1 cellular context compared by ENCODE assay signal in genomic region chr4:184807797-184808718, GRCh38.
TF ChIP-seq lines count a peak whose summit lies in the region.

No MANE protein-coding gene starts in this region.

TF ChIP-seq in HepG2, 621 proteins besides CTCF, POLR2A, EP300 and RAD21 (continued from another document and continues in another):
- TF ChIP-seq ZNF672 (CRISPR knock-in tag; IDR thresholded peaks at IDR 0.05) (no peak), RCOR2 (CRISPR knock-in tag; IDR thresholded peaks at IDR 0.05) (no peak; the same call in 1 of the 2 replicates), HBP1 (CRISPR knock-in tag; IDR thresholded peaks at IDR 0.05; ENCODE audit: low read depth) (no peak), ZNF775 (CRISPR knock-in tag; IDR thresholded peaks at IDR 0.05; ENCODE audit: borderline replicate concordance) (no peak), ZNF24 (IDR thresholded peaks at IDR 0.05) (no peak), YEATS2 (CRISPR knock-in tag; IDR thresholded peaks at IDR 0.05; ENCODE audit: borderline replicate concordance) (no peak; the same call in 1 of the 2 replicates), ZNF512 (CRISPR knock-in tag; IDR thresholded peaks at IDR 0.05) (no peak), RORA (CRISPR knock-in tag; IDR thresholded peaks at IDR 0.05) (0 out of 2 replicates have a peak, but pooled peaks have one; percentile 23), ZNF264 (CRISPR knock-in tag; IDR thresholded peaks at IDR 0.05) (no peak), KDM5A (IDR thresholded peaks at IDR 0.05; ENCODE audit: borderline replicate concordance, low read length) (no peak), GATA4 (IDR thresholded peaks at IDR 0.05; ENCODE audit: borderline replicate concordance, low read depth) (no peak), TEF (CRISPR knock-in tag; IDR thresholded peaks at IDR 0.05) (no peak), HNF1B (CRISPR knock-in tag; IDR thresholded peaks at IDR 0.05) (no peak), MXI1 (IDR thresholded peaks at IDR 0.05; ENCODE audit: borderline replicate concordance, low read depth, low read length) (peak; percentile 51; the same call in 1 of the 3 replicates), SRF (IDR thresholded peaks at IDR 0.05; ENCODE audit: low read depth, low read length) (no peak), ZNF362 (CRISPR knock-in tag; IDR thresholded peaks at IDR 0.05; ENCODE audit: borderline replicate concordance) (no peak), ZFX (CRISPR knock-in tag; IDR thresholded peaks at IDR 0.05; ENCODE audit: low read depth) (no peak), KLF12 (CRISPR knock-in tag; IDR thresholded peaks at IDR 0.05; ENCODE audit: borderline replicate concordance) (no peak), TOPORS (CRISPR knock-in tag; IDR thresholded peaks at IDR 0.05) (no peak), ZNF331 (CRISPR knock-in tag; IDR thresholded peaks at IDR 0.05) (no peak; the same call in 1 of the 2 replicates), NFIC (IDR thresholded peaks at IDR 0.05; ENCODE audit: low read length) (peak; percentile 39; the same call in 1 of the 2 replicates), ZNF354B (CRISPR knock-in tag; IDR thresholded peaks at IDR 0.05) (no peak), POLR2G (IDR thresholded peaks at IDR 0.05; ENCODE audit: low read depth, low read length) (no peak), ZNF784 (CRISPR knock-in tag; IDR thresholded peaks at IDR 0.05; ENCODE audit: borderline replicate concordance) (no peak), NKX3-1 (CRISPR knock-in tag; IDR thresholded peaks at IDR 0.05) (no peak), HDAC1 (CRISPR knock-in tag; IDR thresholded peaks at IDR 0.05) (peak; percentile 43; the same call in 1 of the 2 replicates), SIN3A (IDR thresholded peaks at IDR 0.05; ENCODE audit: borderline replicate concordance, low read depth, low read length) (0 out of 2 replicates have a peak, but pooled peaks have one; percentile 35), NR2F2 (IDR thresholded peaks at IDR 0.05; ENCODE audit: borderline replicate concordance, low read depth) (peak; percentile 79), CREM (IDR thresholded peaks at IDR 0.05) (peak; percentile 47; the same call in 1 of the 2 replicates), CREM (CRISPR knock-in tag; IDR thresholded peaks at IDR 0.05) (no peak), SNRNP70 (IDR thresholded peaks at IDR 0.05; ENCODE audit: low read depth, low read length) (no peak), HOMEZ (CRISPR knock-in tag; IDR thresholded peaks at IDR 0.05; ENCODE audit: low read depth) (peak; percentile 16; the same call in 1 of the 2 replicates), TEAD2 (CRISPR knock-in tag; IDR thresholded peaks at IDR 0.05) (no peak), GTF3A (CRISPR knock-in tag; conservative IDR thresholded peaks at IDR 0.05) (no peak), SMAD3 (CRISPR knock-in tag; IDR thresholded peaks at IDR 0.05) (peak; percentile 76; the same call in 1 of the 2 replicates), ZNF292 (CRISPR knock-in tag; IDR thresholded peaks at IDR 0.05; ENCODE audit: borderline replicate concordance, low read depth) (0 out of 2 replicates have a peak, but pooled peaks have one; percentile 15), NONO (IDR thresholded peaks at IDR 0.05) (no peak), NONO (CRISPR knock-in tag; conservative IDR thresholded peaks at IDR 0.05) (0 out of 2 replicates have a peak, but pooled peaks have one; percentile 29), RNF2 (conservative IDR thresholded peaks at IDR 0.05; ENCODE audit: low read depth) (no peak), U2AF2 (IDR thresholded peaks at IDR 0.05; ENCODE audit: low read depth, low read length) (no peak), ZNF883 (CRISPR knock-in tag; IDR thresholded peaks at IDR 0.05; ENCODE audit: not compliant biosample characterization) (no peak), HNRNPK (IDR thresholded peaks at IDR 0.05; ENCODE audit: low read depth, low read length, poor library complexity, severe bottlenecking) (no peak), BATF2 (CRISPR knock-in tag; IDR thresholded peaks at IDR 0.05) (no peak), ZNF776 (CRISPR knock-in tag; IDR thresholded peaks at IDR 0.05) (no peak), ZNF501 (CRISPR knock-in tag; IDR thresholded peaks at IDR 0.05) (no peak), TMF1 (CRISPR knock-in tag; IDR thresholded peaks at IDR 0.05; ENCODE audit: low read depth) (no peak), HOXD1 (CRISPR knock-in tag; IDR thresholded peaks at IDR 0.05) (no peak), ZBTB37 (CRISPR knock-in tag; IDR thresholded peaks at IDR 0.05) (no peak), JDP2 (CRISPR knock-in tag; IDR thresholded peaks at IDR 0.05; ENCODE audit: borderline replicate concordance) (no peak), ZNF230 (CRISPR knock-in tag; IDR thresholded peaks at IDR 0.05) (no peak), MEIS1 (CRISPR knock-in tag; IDR thresholded peaks at IDR 0.05; ENCODE audit: borderline replicate concordance) (no peak), SP140L (CRISPR knock-in tag; IDR thresholded peaks at IDR 0.05; ENCODE audit: borderline replicate concordance) (no peak), GLMP (CRISPR knock-in tag; IDR thresholded peaks at IDR 0.05; ENCODE audit: borderline replicate concordance) (no peak), SPEN (CRISPR knock-in tag; IDR thresholded peaks at IDR 0.05; ENCODE audit: low read depth) (no peak), ZSCAN30 (CRISPR knock-in tag; IDR thresholded peaks at IDR 0.05) (no peak), PBX2 (CRISPR knock-in tag; IDR thresholded peaks at IDR 0.05) (no peak), ELF4 (CRISPR knock-in tag; IDR thresholded peaks at IDR 0.05; ENCODE audit: borderline replicate concordance) (no peak), PREB (CRISPR knock-in tag; IDR thresholded peaks at IDR 0.05) (no peak), ZNF75D (CRISPR knock-in tag; IDR thresholded peaks at IDR 0.05; ENCODE audit: borderline replicate concordance) (no peak)
